ENCODE assay signal across 18 cellular contexts in the genomic region with DNA sequence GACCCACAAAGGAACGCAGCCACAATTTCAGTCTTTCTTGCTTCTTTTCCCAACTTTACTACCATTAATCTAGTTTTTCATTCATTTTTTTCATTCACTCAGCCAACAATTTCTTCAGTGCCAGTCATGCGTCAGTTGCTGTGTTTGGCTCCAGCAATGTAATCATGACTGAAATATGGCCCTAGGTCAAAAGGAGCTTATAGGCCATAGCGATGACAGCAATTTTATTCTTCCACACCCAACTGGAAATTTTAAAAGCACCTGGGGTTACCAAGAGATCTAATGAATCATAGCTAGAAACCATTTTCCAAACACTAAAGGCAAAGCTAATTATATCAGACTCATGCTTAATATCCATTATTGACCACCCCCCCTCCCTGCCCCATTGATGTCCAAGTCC. TPM values are rescaled to one million over a fixed set of nuclear protein-coding genes. Genes with fewer than 3 reads are reported as not detected.
"Had no signal": no experiment of that assay in that cellular context is flagged by ENCODE, and none has a peak within 500 bp of the region (broad histone marks: within the 10 kb centered on the region; RNA-seq: fewer than 3 reads in every experiment).

No MANE protein-coding gene starts in this region.

- H3K27me3 ChIP-seq: right lobe of liver, transverse colon had no signal

- H3K9me3 ChIP-seq: lower lobe of right lung, psoas muscle, right lobe of liver, transverse colon had no signal

- H3K27ac ChIP-seq: dorsolateral prefrontal cortex, lower lobe of right lung, psoas muscle, right lobe of liver, transverse colon had no signal

- H3K4me1 ChIP-seq: psoas muscle, right lobe of liver had no signal

- H3K36me3 ChIP-seq: lower lobe of right lung, right lobe of liver, transverse colon had no signal

- FAIRE-seq: frontal cortex had no signal

- H3K4me3 ChIP-seq: dorsolateral prefrontal cortex, lower lobe of right lung, psoas muscle, right lobe of liver, transverse colon had no signal

- ATAC-seq: activated T-helper 17 cell treated with anti-CD3 and anti-CD28 coated beads, Interleukin-2, amount 50 U/mL, for 72 hours; left cardiac atrium; lower lobe of right lung; psoas muscle; right lobe of liver; T-cell had no signal

- DNase-seq: activated CD4-positive, alpha-beta T cell treated with anti-CD3 and anti-CD28 coated beads, Interleukin-2, amount 50 U/mL, for 48 hours; activated naive CD4-positive, alpha-beta T cell treated with Interleukin-2 at 50 U/mL for 16 hours; dorsolateral prefrontal cortex; head of caudate nucleus; immature natural killer cell; left cardiac atrium; lower lobe of right lung; midbrain; psoas muscle; right lobe of liver; T-cell; T-helper 9 cell; transverse colon had no signal

RNA-seq across cellular contexts. Expression of gene C1QTNF7, which starts 29.8 kb away (rescaled TPM):
- total RNA-seq: activated T-helper 17 cell treated with anti-CD3 and anti-CD28 coated beads, Interleukin-2, amount 50 U/mL, for 72 hours; myocyte; neural crest cell; osteocyte; T-cell had no signal
- polyA plus RNA-seq: immature natural killer cell had no signal
